ENCODE assay signal across 22 cellular contexts in the genomic region with DNA sequence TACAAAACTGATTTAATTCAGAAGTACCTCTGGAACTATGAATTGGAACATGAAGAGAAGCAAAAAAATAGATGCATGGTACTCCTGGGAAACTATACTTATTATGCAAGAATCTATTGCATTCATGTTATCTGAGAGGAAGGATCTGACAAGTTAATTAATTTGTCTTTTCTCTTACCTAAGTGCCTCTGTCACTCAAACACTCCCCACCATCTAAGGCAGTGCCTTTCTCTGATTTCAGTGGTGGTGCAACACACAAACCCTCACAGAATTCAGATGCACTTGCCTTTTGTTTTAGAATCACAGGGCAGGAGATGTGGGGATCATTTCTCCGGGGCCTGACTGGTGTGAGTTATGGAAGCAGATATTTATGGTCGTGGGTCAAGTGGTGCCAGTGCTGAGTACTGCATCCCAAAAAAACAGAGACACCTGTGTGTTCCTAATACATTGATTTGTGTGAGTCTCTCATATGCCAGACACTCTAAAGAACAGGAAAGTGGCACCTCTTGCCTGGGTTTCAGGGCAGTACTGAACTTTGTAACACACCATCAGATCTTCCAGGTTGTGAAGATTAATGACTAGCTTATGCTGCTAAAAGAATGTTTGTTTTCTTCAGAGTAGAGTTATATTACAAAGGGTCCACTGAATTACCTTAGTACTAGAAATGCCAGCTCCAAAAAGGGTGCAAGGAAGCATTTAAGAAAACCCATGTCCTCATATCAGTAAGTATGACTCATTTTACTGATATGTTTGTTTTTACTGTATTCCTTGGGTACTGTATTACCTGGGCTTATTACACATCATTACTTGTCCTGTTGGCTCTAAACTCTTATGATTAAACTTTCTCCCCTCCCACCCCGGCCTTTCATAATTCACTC. TPM values are rescaled to one million over a fixed set of nuclear protein-coding genes. Genes with fewer than 3 reads are reported as not detected.
A peak's percentile ranks its signal among the peaks of the same experiment; 100 is the strongest.
DNase-seq lines count a peak whose midpoint lies in the region; ATAC-seq and TF ChIP-seq lines count a peak whose summit lies in the region.
"Had no signal": no experiment of that assay in that cellular context is flagged by ENCODE, and none has a peak within 500 bp of the region (broad histone marks: within the 10 kb centered on the region; RNA-seq: fewer than 3 reads in every experiment).

No MANE protein-coding gene starts in this region.

- H3K27me3 Mint-ChIP-seq in Calu3 (ENCODE audit: unreplicated experiment), result no peaks in the 10 kb centered on the region
- H3K27me3 Mint-ChIP-seq: activated CD8-positive, alpha-beta T cell treated with anti-CD3 and anti-CD28 coated beads for 36 hours; CD4-positive, alpha-beta T cell had no signal

- peak; percentile 9 for DNase-seq in Calu3
- no peak for DNase-seq in Panc1 (ENCODE audit: low read depth, low spot score)
- DNase-seq in omental fat pad (ENCODE audit: low spot score), result no peak
- no peak for DNase-seq in effector CD8-positive, alpha-beta T cell (lab: John Stamatoyannopoulos, UW)
- no peak for DNase-seq in ureter (ENCODE audit: low spot score)
- DNase-seq in superior temporal gyrus (ENCODE audit: extremely low spot score), result no peak
- DNase-seq: activated CD8-positive, alpha-beta T cell treated with anti-CD3 and anti-CD28 coated beads for 36 hours; activated T-cell treated with anti-CD3 and anti-CD28 coated beads, Interleukin-2, amount 50 U/mL, for 4 hours; CD4-positive, alpha-beta T cell; DMS79; natural killer cell; NCI-H1694 treated with DMSO at 0.1 percent for 48 hours; NCI-H446; psoas muscle; Right ventricle myocardium superior; stimulated activated CD4-positive, alpha-beta T cell treated with anti-CD3 and anti-CD28 coated beads, Interleukin-12 subunit alpha, Interleukin-12 subunit beta, amount 100 ng/mL, for 4 hours; T-helper 1 cell; tibial artery had no signal

- ATAC-seq in Panc1, result peak; percentile 56
- peak; percentile 59 for ATAC-seq in esophagus mucosa
- peak; percentile 76 for ATAC-seq in omental fat pad (ENCODE audit: low FRiP score)
- no peak for ATAC-seq in gastroesophageal sphincter
- ATAC-seq: activated CD8-positive, alpha-beta T cell treated with anti-CD3 and anti-CD28 coated beads for 36 hours; activated T-cell treated with anti-CD3 and anti-CD28 coated beads, Interleukin-2, amount 50 U/mL, for 4 hours; natural killer cell; psoas muscle had no signal

- peaks cover 65% of the 10 kb centered on the region for H3K4me1 Mint-ChIP-seq in Calu3 (ENCODE audit: low read depth, unreplicated experiment)
- H3K4me1 Mint-ChIP-seq: activated naive CD4-positive, alpha-beta T cell treated with anti-CD3 and anti-CD28 coated beads, Interleukin-2, amount 50 U/mL, for 24 hours; natural killer cell had no signal

- H3K4me3 ChIP-seq in Panc1 (ENCODE audit: low read depth in 2 of 2, low read length in 2 of 2) (no peak overlapping the region), gastroesophageal sphincter (no peak overlapping the region)
- H3K4me3 ChIP-seq: psoas muscle, tibial artery had no signal

- H3K36me3 ChIP-seq in Panc1 (ENCODE audit: control insufficient read depth, insufficient read depth, low read length), result no peaks in the 10 kb centered on the region
- no peaks in the 10 kb centered on the region for H3K36me3 ChIP-seq in gastroesophageal sphincter
- H3K36me3 ChIP-seq: tibial artery had no signal

- H3K9me3 ChIP-seq in Panc1 (ENCODE audit: control insufficient read depth, insufficient read depth, low read depth, low read length), result no peaks in the 10 kb centered on the region
- H3K9me3 ChIP-seq in gastroesophageal sphincter, result no peaks in the 10 kb centered on the region
- H3K9me3 ChIP-seq: psoas muscle, tibial artery had no signal

- H3K27ac Mint-ChIP-seq in Calu3 (ENCODE audit: unreplicated experiment), result peak overlapping the region; percentile 60
- H3K27ac Mint-ChIP-seq: activated CD8-positive, alpha-beta T cell treated with anti-CD3 and anti-CD28 coated beads for 36 hours; activated naive CD4-positive, alpha-beta T cell treated with anti-CD3 and anti-CD28 coated beads, Interleukin-2, amount 50 U/mL, for 24 hours; CD4-positive, alpha-beta T cell; natural killer cell had no signal

- H3K27ac ChIP-seq in Panc1 (ENCODE audit: low read length), result no peak overlapping the region
- H3K27ac ChIP-seq in gastroesophageal sphincter, result no peak overlapping the region
- H3K27ac ChIP-seq: psoas muscle, tibial artery, VCaP had no signal

- POLR2A ChIA-PET in Panc1 (lab: Charles Lee), result no interaction called here

- BruUV-seq in Calu3 (replicated peaks; lab: Mats Ljungman, UMichigan), result no TSS peak
- BruUV-seq in Panc1 (replicated peaks; lab: Mats Ljungman, UMichigan), result no TSS peak

- WGBS in gastroesophageal sphincter (ENCODE audit: low coverage in 1 of 2), 2 donors, result 56 to 70% methylated on average over 2 to 3 of the region's 3 CpGs

- peak overlapping the region; percentile 55 for H3K4me3 Mint-ChIP-seq in Calu3 (ENCODE audit: low read depth, unreplicated experiment)
- H3K4me3 Mint-ChIP-seq: activated CD8-positive, alpha-beta T cell treated with anti-CD3 and anti-CD28 coated beads for 36 hours; activated naive CD4-positive, alpha-beta T cell treated with anti-CD3 and anti-CD28 coated beads, Interleukin-2, amount 50 U/mL, for 24 hours; activated T-cell treated with anti-CD3 and anti-CD28 coated beads, Interleukin-2, amount 50 U/mL, for 4 hours; CD4-positive, alpha-beta T cell; natural killer cell had no signal

- peaks cover 13% of the 10 kb centered on the region for H3K36me3 Mint-ChIP-seq in Calu3 (ENCODE audit: insufficient read depth, unreplicated experiment)
- H3K36me3 Mint-ChIP-seq: activated naive CD4-positive, alpha-beta T cell treated with anti-CD3 and anti-CD28 coated beads, Interleukin-2, amount 50 U/mL, for 24 hours; natural killer cell had no signal

- peaks cover 7% of the 10 kb centered on the region for H3K9me3 Mint-ChIP-seq in Calu3 (ENCODE audit: low read depth, unreplicated experiment)
- H3K9me3 Mint-ChIP-seq: activated CD8-positive, alpha-beta T cell treated with anti-CD3 and anti-CD28 coated beads for 36 hours; activated naive CD4-positive, alpha-beta T cell treated with anti-CD3 and anti-CD28 coated beads, Interleukin-2, amount 50 U/mL, for 24 hours; activated T-cell treated with anti-CD3 and anti-CD28 coated beads, Interleukin-2, amount 50 U/mL, for 4 hours; CD4-positive, alpha-beta T cell; natural killer cell had no signal

- no peak for TF ChIP-seq CTCF in Calu3 (IDR thresholded peaks at IDR 0.05; ENCODE audit: unreplicated experiment)
- no peak for TF ChIP-seq CTCF in Panc1 (IDR thresholded peaks at IDR 0.05)
- TF ChIP-seq CTCF in omental fat pad (IDR thresholded peaks at IDR 0.05), result no peak
- no peak for TF ChIP-seq CTCF in gastroesophageal sphincter (IDR thresholded peaks at IDR 0.05)

- in situ Hi-C loops in Panc1 (cut with HindIII; ENCODE audit: low pct_unique_long_range_greater_than_20kb, low sequenced_read_pairs), result no loop called here

- no peaks in the 10 kb centered on the region for H3K27me3 ChIP-seq in Panc1 (ENCODE audit: control insufficient read depth, insufficient read depth, low read length)
- H3K27me3 ChIP-seq in gastroesophageal sphincter, result no peaks in the 10 kb centered on the region
- H3K27me3 ChIP-seq: tibial artery had no signal

- intact Hi-C loops in Calu3 (cut with micrococcal nuclease; ENCODE audit: unreplicated experiment), result loop anchor here (2.0 to 10.0 kb wide), 2 partner anchors 55 to 79 kb away; no protein-coding TSS in a partner anchor
- intact Hi-C loops in Panc1 (cut with micrococcal nuclease; ENCODE audit: unreplicated experiment), result no loop called here

- H3K4me1 ChIP-seq in Panc1 (ENCODE audit: control insufficient read depth, insufficient read depth, low read length) (no peaks in the 10 kb centered on the region), gastroesophageal sphincter (no peaks in the 10 kb centered on the region)
- H3K4me1 ChIP-seq: psoas muscle, tibial artery had no signal

- CTCF ChIA-PET in Calu3 (lab: Charles Lee), result interaction anchor here (0.6 to 0.8 kb wide), 3 partner anchors 9 to 23 kb away, joined by 3 to 4 read pairs (median 3); no protein-coding TSS in a partner anchor
- CTCF ChIA-PET in Panc1 (lab: Charles Lee), result no interaction called here

- TF ChIP-seq EP300 in gastroesophageal sphincter (IDR thresholded peaks at IDR 0.05), result no peak

- no peak for TF ChIP-seq POLR2A in gastroesophageal sphincter (IDR thresholded peaks at IDR 0.05)

RNA-seq across cellular contexts. Expression of a gene that starts 52.7 kb away (rescaled TPM):
- total RNA-seq in Calu3 (2022) (8.0 and 9.7 TPM in 2 replicates), Panc1 (2021; ENCODE audit: unreplicated experiment) (3.6 TPM), esophagus mucosa (6.4 TPM), omental fat pad (10 to 100 TPM; 28.6 to 48.6 (median 31.2) TPM), ureter (14.8 TPM), gastroesophageal sphincter (10 to 100 TPM in 3 of 4 donors, 1 to 10 TPM in 1; 8.9 to 28.3 (median 16.0) TPM)
- 1.2 TPM for polyA plus RNA-seq in Panc1 (2012; ENCODE audit: insufficient read length)
